In the genomic region with DNA sequence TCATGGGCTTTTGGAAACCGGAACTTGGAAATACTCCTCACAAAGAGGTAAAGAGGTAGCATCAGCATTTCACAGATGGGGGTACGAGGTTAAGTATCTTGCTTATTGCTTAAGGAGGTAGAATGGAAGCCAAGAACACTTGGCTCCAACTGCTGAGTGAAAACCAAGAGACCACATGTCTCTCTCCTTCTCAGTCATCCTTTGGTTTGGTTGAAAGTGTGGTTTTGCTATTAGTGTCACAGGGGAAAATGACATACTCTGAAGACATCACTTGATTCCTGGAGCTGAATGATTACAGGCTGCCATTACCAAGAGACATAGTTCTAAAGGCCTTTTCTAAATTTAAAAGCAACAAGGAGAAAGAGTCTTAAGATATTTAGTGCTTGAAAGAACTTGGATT, we compare ENCODE assay signal across 11 cellular contexts. TPM values are rescaled to one million over a fixed set of nuclear protein-coding genes. Genes with fewer than 3 reads are reported as not detected.
DNase-seq lines count a peak whose midpoint lies in the region; ATAC-seq, FAIRE-seq and TF ChIP-seq lines count a peak whose summit lies in the region.
"Had no signal": no experiment of that assay in that cellular context is flagged by ENCODE, and none has a peak within 500 bp of the region (broad histone marks: within the 10 kb centered on the region; RNA-seq: fewer than 3 reads in every experiment).

No MANE protein-coding gene starts in this region.

- no peak for TF ChIP-seq CTCF in KMS-11 (conservative IDR thresholded peaks at IDR 0.05; ENCODE audit: low read depth, low read length)
- no peak for TF ChIP-seq CTCF in keratinocyte (optimal IDR thresholded peaks at IDR 0.05 in 1 of 3, IDR thresholded peaks at IDR 0.05 in 1 of 3, conservative IDR thresholded peaks at IDR 0.05 in 1 of 3; ENCODE audit: extremely low read depth in 1 of 3, insufficient read depth in 2 of 3, low read length in 3 of 3)

- H3K9me3 ChIP-seq in keratinocyte (ENCODE audit: control insufficient read depth, low read depth, low read length), result no peaks in the 10 kb centered on the region

- dilution Hi-C loops in keratinocyte (cut with MboI; ENCODE audit: extremely low pct_ligation_motif_present, low sequenced_read_pairs), result no loop called here

- H2AFZ ChIP-seq in KMS-11 (ENCODE audit: low read depth) (no peak overlapping the region), keratinocyte (ENCODE audit: control insufficient read depth, low read length) (no peak overlapping the region)

- H3K36me3 ChIP-seq in KMS-11 (ENCODE audit: insufficient read depth), result no peaks in the 10 kb centered on the region
- H3K36me3 ChIP-seq in keratinocyte (ENCODE audit: control insufficient read depth in 2 of 2, extremely low read depth in 1 of 2, insufficient read depth in 2 of 2, low read length in 2 of 2), result no peaks in the 10 kb centered on the region

- FAIRE-seq in keratinocyte (lab: Jason Lieb, UNC), result peak; percentile 58

- ATAC-seq in GM18520 (IDR thresholded peaks at IDR 0.05; ENCODE audit: unreplicated experiment) (peak; percentile 87), GM21529 (IDR thresholded peaks at IDR 0.05; ENCODE audit: unreplicated experiment) (peak; percentile 97), HG03045 (IDR thresholded peaks at IDR 0.05; ENCODE audit: unreplicated experiment) (no peak)

- no peaks in the 10 kb centered on the region for H3K9me1 ChIP-seq in keratinocyte (ENCODE audit: control insufficient read depth, extremely low read depth, insufficient read depth, low read length)

- H3K4me2 ChIP-seq in KMS-11, result peak overlapping the region; percentile 32
- no peak overlapping the region for H3K4me2 ChIP-seq in keratinocyte (ENCODE audit: control insufficient read depth, extremely low read depth, insufficient read depth, low read depth, low read length)

- H3K79me2 ChIP-seq in KMS-11 (ENCODE audit: insufficient read depth, low read depth) (no peaks in the 10 kb centered on the region), keratinocyte (ENCODE audit: control insufficient read depth, insufficient read depth, low read length) (no peaks in the 10 kb centered on the region)

- H3K27ac ChIP-seq in KMS-11, result no peak overlapping the region
- no peak overlapping the region for H3K27ac ChIP-seq in keratinocyte (ENCODE audit: control insufficient read depth, insufficient read depth, low read length)
- H3K27ac ChIP-seq: SJSA1 had no signal

- H3K4me3 ChIP-seq in KMS-11 (IDR thresholded peaks at IDR 0.05; ENCODE audit: insufficient read depth, low read depth, low read length), result no peak overlapping the region
- H3K4me3 ChIP-seq in keratinocyte (ENCODE audit: control insufficient read depth in 2 of 3, extremely low read depth in 1 of 3, insufficient read depth in 2 of 3, low read depth in 1 of 3, low read length in 3 of 3), result no peak overlapping the region
- H3K4me3 ChIP-seq: SJSA1 had no signal

- H3K9ac ChIP-seq in KMS-11 (no peak overlapping the region), keratinocyte (ENCODE audit: control insufficient read depth, extremely low read depth, insufficient read depth, low read length) (no peak overlapping the region)

- H4K20me1 ChIP-seq in KMS-11 (ENCODE audit: insufficient read depth) (no peaks in the 10 kb centered on the region), keratinocyte (ENCODE audit: control insufficient read depth, extremely low read depth, insufficient read depth, low read length) (no peaks in the 10 kb centered on the region)

- H3K27me3 ChIP-seq in KMS-11 (ENCODE audit: insufficient read depth, low read depth) (no peaks in the 10 kb centered on the region), keratinocyte (ENCODE audit: control insufficient read depth, extremely low read depth, insufficient read depth, low read length) (no peaks in the 10 kb centered on the region)
- H3K27me3 ChIP-seq: SJSA1 had no signal

- DNase-seq in keratinocyte (ENCODE audit: low read depth, low spot score) (no peak), pons (ENCODE audit: low spot score) (no peak), DMS114 treated with DMSO at 0.1 percent for 48 hours (lab: John Stamatoyannopoulos, UW; ENCODE audit: unreplicated experiment) (no peak), NCI-H748 treated with DMSO at 0.1 percent for 48 hours (lab: John Stamatoyannopoulos, UW) (no peak)
- DNase-seq: mesenchymal stem cell, NCI-H1105 had no signal

- H3K4me1 ChIP-seq in KMS-11 (ENCODE audit: low read depth, poor library complexity, severe bottlenecking), result peaks cover 31% of the 10 kb centered on the region
- H3K4me1 ChIP-seq in keratinocyte (ENCODE audit: control insufficient read depth, extremely low read depth, insufficient read depth, low read length), result peaks cover 10% of the 10 kb centered on the region
- H3K4me1 ChIP-seq: SJSA1 had no signal

RNA-seq across cellular contexts. Expression of a gene that starts 41.5 kb away (rescaled TPM):
- polyA plus RNA-seq in keratinocyte, result 12.8 to 35.9 TPM (median 20.4 TPM) in 3 replicates
- 5.0 TPM for polyA plus RNA-seq in keratinocyte (2011; ENCODE audit: low read depth)
- polyA plus RNA-seq in keratinocyte (2011; cell fraction: cytosol; rRNA removed), result 16.5 and 23.5 TPM in 2 replicates
- polyA plus RNA-seq in keratinocyte (2011; cell fraction: nucleus; rRNA removed), result 40.8 and 42.4 TPM in 2 replicates
- polyA plus RNA-seq in keratinocyte (2012; ENCODE audit: low replicate concordance), result 4.5 and 29.9 TPM in 2 replicates
- 15.6 to 52.7 TPM (median 24.5 TPM) in 3 replicates for polyA minus RNA-seq in keratinocyte
- polyA minus RNA-seq in keratinocyte (2011; cell fraction: cytosol; rRNA and poly(A)+ RNA removed), result 12.7 TPM
- 24.1 and 52.0 TPM in 2 replicates for polyA minus RNA-seq in keratinocyte (2011; cell fraction: nucleus; rRNA and poly(A)+ RNA removed)
